8 cellular contexts compared by ENCODE assay signal in genomic region chr11:68146704-68147474, GRCh38. TPM values are rescaled to one million over a fixed set of nuclear protein-coding genes. Genes with fewer than 3 reads are reported as not detected.
A peak's percentile ranks its signal among the peaks of the same experiment; 100 is the strongest.
DNase-seq lines count a peak whose midpoint lies in the region; ATAC-seq, FAIRE-seq and TF ChIP-seq lines count a peak whose summit lies in the region.

No MANE protein-coding gene starts in this region.

- H3K4me1 ChIP-seq in upper lobe of right lung: peaks cover 39% of the 10 kb centered on the region

- no peak overlapping the region for H3K4me3 Mint-ChIP-seq in activated naive CD8-positive, alpha-beta T cell treated with anti-CD3 and anti-CD28 coated beads, Interleukin-2, amount 50 U/mL, for 24 hours

- no peaks in the 10 kb centered on the region for H3K9me3 Mint-ChIP-seq in activated naive CD8-positive, alpha-beta T cell treated with anti-CD3 and anti-CD28 coated beads, Interleukin-2, amount 50 U/mL, for 24 hours

- no peaks in the 10 kb centered on the region for H3K27me3 ChIP-seq in upper lobe of right lung

- no peak for TF ChIP-seq CTCF in upper lobe of right lung (IDR thresholded peaks at IDR 0.05)

- FAIRE-seq in RCC 7860 (lab: Jason Lieb, UNC): no peak

- H3K9me3 ChIP-seq in upper lobe of right lung: no peaks in the 10 kb centered on the region

- no peak overlapping the region for H3K27ac Mint-ChIP-seq in activated naive CD8-positive, alpha-beta T cell treated with anti-CD3 and anti-CD28 coated beads, Interleukin-2, amount 50 U/mL, for 24 hours

- intact Hi-C loops in left cardiac atrium (cut with DNase I) (no loop called here), upper lobe of right lung (cut with DNase I) (no loop called here)

- ATAC-seq in left cardiac atrium: peak; percentile 68 to 75
- peak; percentile 68 for ATAC-seq in upper lobe of right lung
- no peak for ATAC-seq in GM21360 (IDR thresholded peaks at IDR 0.05; ENCODE audit: unreplicated experiment)
- no peak for ATAC-seq in HG03439 (IDR thresholded peaks at IDR 0.05; ENCODE audit: unreplicated experiment)
- ATAC-seq in activated naive CD8-positive, alpha-beta T cell treated with anti-CD3 and anti-CD28 coated beads, Interleukin-2, amount 50 U/mL, for 24 hours: no peak

- DNase-seq in NCI-H1436 (lab: John Stamatoyannopoulos, UW) (peak; percentile 5), NCI-H1436 treated with DMSO at 0.1 percent for 48 hours (lab: John Stamatoyannopoulos, UW) (no peak), RCC 7860 (ENCODE audit: low spot score) (peak; percentile 74), left cardiac atrium (peak; percentile 58), upper lobe of right lung (peak; percentile 78)
- DNase-seq in activated naive CD8-positive, alpha-beta T cell treated with anti-CD3 and anti-CD28 coated beads, Interleukin-2, amount 50 U/mL, for 24 hours: no peak

- no peaks in the 10 kb centered on the region for H3K36me3 Mint-ChIP-seq in activated naive CD8-positive, alpha-beta T cell treated with anti-CD3 and anti-CD28 coated beads, Interleukin-2, amount 50 U/mL, for 24 hours (ENCODE audit: low read depth)

- H3K4me3 ChIP-seq in upper lobe of right lung: no peak overlapping the region

- H3K27me3 Mint-ChIP-seq in activated naive CD8-positive, alpha-beta T cell treated with anti-CD3 and anti-CD28 coated beads, Interleukin-2, amount 50 U/mL, for 24 hours: no peaks in the 10 kb centered on the region

- peak overlapping the region; percentile 77 for H3K27ac ChIP-seq in upper lobe of right lung

- no peaks in the 10 kb centered on the region for H3K36me3 ChIP-seq in upper lobe of right lung

- peaks cover 10% of the 10 kb centered on the region for H3K4me1 Mint-ChIP-seq in activated naive CD8-positive, alpha-beta T cell treated with anti-CD3 and anti-CD28 coated beads, Interleukin-2, amount 50 U/mL, for 24 hours

RNA-seq across cellular contexts. Expression of gene CHKA, which starts 25.7 kb away (rescaled TPM):
- 10 to 100 TPM in 1 of 2 donors, 1 to 10 TPM in 1; 7.8 to 11.8 TPM for total RNA-seq in left cardiac atrium
- 53.3 TPM for total RNA-seq in upper lobe of right lung

Comparison
In these comparisons a context has a peak if more than half of its experiments do, and no peak if none do; other contexts are left out.
1. DNase-seq: peak in NCI-H1436 (single experiment), RCC 7860 (single experiment), left cardiac atrium (single experiment) and upper lobe of right lung (single experiment); none in NCI-H1436 treated with DMSO at 0.1 percent for 48 hours (single experiment) and activated naive CD8-positive, alpha-beta T cell treated with anti-CD3 and anti-CD28 coated beads, Interleukin-2, amount 50 U/mL, for 24 hours (single experiment).
2. ATAC-seq: peak in left cardiac atrium (2 of 2) and upper lobe of right lung (single experiment); none in GM21360 (single experiment), HG03439 (single experiment) and activated naive CD8-positive, alpha-beta T cell treated with anti-CD3 and anti-CD28 coated beads, Interleukin-2, amount 50 U/mL, for 24 hours (single experiment).